ENCODE assay signal across 8 cellular contexts in genomic region chr2:152718047-152718908, GRCh38. TPM values are rescaled to one million over a fixed set of nuclear protein-coding genes. Genes with fewer than 3 reads are reported as not detected.
DNase-seq lines count a peak whose midpoint lies in the region; ATAC-seq and TF ChIP-seq lines count a peak whose summit lies in the region.

Gene ARL6IP6 (plus strand): TSS chr2:152718620. CDS start chr2:152718625, 5 bp downstream.

- TF ChIP-seq CTCF in progenitor cell of endocrine pancreas (IDR thresholded peaks at IDR 0.05; ENCODE audit: unreplicated experiment) (no peak), upper lobe of right lung (IDR thresholded peaks at IDR 0.05) (no peak)

- ATAC-seq in GM18502 (IDR thresholded peaks at IDR 0.05; ENCODE audit: poor library complexity, unreplicated experiment) (peak; percentile 73), HG02943 (IDR thresholded peaks at IDR 0.05; ENCODE audit: low read depth, unreplicated experiment) (peak; percentile 73), T-helper 17 cell (peak; percentile 70), left cardiac atrium (peak; percentile 88 to 93), upper lobe of right lung (peak; percentile 88)

- H3K4me1 ChIP-seq in upper lobe of right lung, result peaks cover 37% of the 10 kb centered on the region

- H3K9me3 Mint-ChIP-seq in progenitor cell of endocrine pancreas (ENCODE audit: low read depth), result no peaks in the 10 kb centered on the region

- DNase-seq in NCI-H187 (lab: John Stamatoyannopoulos, UW), result peak; percentile 77 to 91
- DNase-seq in T-helper 17 cell, result peak; percentile 88 to 90 (median 89)
- DNase-seq in amygdala (lab: John Stamatoyannopoulos, UW), result peak; percentile 69 to 99 (median 93)
- DNase-seq in left cardiac atrium, result peak; percentile 93
- DNase-seq in progenitor cell of endocrine pancreas (ENCODE audit: low spot score, unreplicated experiment), result peak; percentile 82
- peak; percentile 97 for DNase-seq in upper lobe of right lung

- H3K4me3 Mint-ChIP-seq in T-helper 17 cell, result peak within 1 kb of the TSS; percentile 100
- peak within 1 kb of the TSS; percentile 92 for H3K4me3 Mint-ChIP-seq in progenitor cell of endocrine pancreas (ENCODE audit: low read depth)

- H3K9me3 ChIP-seq in T-helper 17 cell (ENCODE audit: control insufficient read depth, low read length, poor library complexity, severe bottlenecking), result no peaks in the 10 kb centered on the region
- H3K9me3 ChIP-seq in upper lobe of right lung, result no peaks in the 10 kb centered on the region

- intact Hi-C loops in left cardiac atrium (cut with DNase I) (no loop called here), upper lobe of right lung (cut with DNase I) (no loop called here)

- H3K36me3 Mint-ChIP-seq in T-helper 17 cell (ENCODE audit: low read depth), result peaks cover 13% of the 10 kb centered on the region
- peaks cover 12% of the 10 kb centered on the region for H3K36me3 Mint-ChIP-seq in progenitor cell of endocrine pancreas (ENCODE audit: insufficient read depth)

- H3K4me1 Mint-ChIP-seq in T-helper 17 cell, result peaks cover 38% of the 10 kb centered on the region
- peaks cover 34% of the 10 kb centered on the region for H3K4me1 Mint-ChIP-seq in progenitor cell of endocrine pancreas (ENCODE audit: low read depth)

- no peaks in the 10 kb centered on the region for H3K27me3 ChIP-seq in upper lobe of right lung

- H3K27ac Mint-ChIP-seq in T-helper 17 cell (peak within 1 kb of the TSS; percentile 100), progenitor cell of endocrine pancreas (peak within 1 kb of the TSS; percentile 100)

- peak within 1 kb of the TSS; percentile 96 for H3K4me3 ChIP-seq in upper lobe of right lung

- H3K36me3 ChIP-seq in upper lobe of right lung, result peaks cover 25% of the 10 kb centered on the region

- H3K27ac ChIP-seq in upper lobe of right lung, result peak within 1 kb of the TSS; percentile 97

- H3K27me3 Mint-ChIP-seq in T-helper 17 cell (no peaks in the 10 kb centered on the region), progenitor cell of endocrine pancreas (no peaks in the 10 kb centered on the region)

RNA-seq across cellular contexts. Expression of gene ARL6IP6, which starts in this region (rescaled TPM):
- total RNA-seq in T-helper 17 cell, result 10 to 100 TPM; 14.3 to 17.9 TPM
- 1 to 10 TPM; 8.6 to 8.9 TPM for total RNA-seq in left cardiac atrium
- 31.7 and 34.6 TPM in 2 replicates for total RNA-seq in progenitor cell of endocrine pancreas
- 15.7 TPM for total RNA-seq in upper lobe of right lung

Comparison
In these comparisons a context has a peak if more than half of its experiments do, and no peak if none do; other contexts are left out.
1. Peak in every context shown above with its lines: DNase-seq, ATAC-seq, H3K4me3 ChIP-seq and H3K27ac ChIP-seq.